16 cellular contexts compared by ENCODE assay signal in genomic region chr9:130474131-130474530, GRCh38. TPM values are rescaled to one million over a fixed set of nuclear protein-coding genes. Genes with fewer than 3 reads are reported as not detected.
A peak's percentile ranks its signal among the peaks of the same experiment; 100 is the strongest.
DNase-seq lines count a peak whose midpoint lies in the region; ATAC-seq lines count a peak whose summit lies in the region.
"Had no signal": no experiment of that assay in that cellular context is flagged by ENCODE, and none has a peak within 500 bp of the region (broad histone marks: within the 10 kb centered on the region; RNA-seq: fewer than 3 reads in every experiment).

No MANE protein-coding gene starts in this region.

- H3K9me3 ChIP-seq in SJCRH30 (replicated peaks) (no peaks in the 10 kb centered on the region), iPS-15b (ENCODE audit: control insufficient read depth, insufficient read depth, low read length) (no peaks in the 10 kb centered on the region)
- H3K9me3 ChIP-seq: BLaER1 treated with 17β-estradiol and CSF1 and Interleukin-3, amounts not matched to agents 10 nM and 100 nM had no signal

- H3K27ac ChIP-seq in SJCRH30, result peak overlapping the region; percentile 100
- H3K27ac ChIP-seq: BLaER1 treated with 17β-estradiol and CSF1 and Interleukin-3, amounts not matched to agents 10 nM and 100 nM; GM23248 had no signal

- peak overlapping the region; percentile 37 for H3K9ac ChIP-seq in iPS-15b (ENCODE audit: low read depth, low read length)
- H3K9ac ChIP-seq: BLaER1 treated with 17β-estradiol and CSF1 and Interleukin-3, amounts not matched to agents 10 nM and 100 nM; GM23248 had no signal

- H3K27me3 ChIP-seq in SJCRH30, result no peaks in the 10 kb centered on the region
- H3K27me3 ChIP-seq in iPS-15b (ENCODE audit: control insufficient read depth, insufficient read depth, low read length), result no peaks in the 10 kb centered on the region
- H3K27me3 ChIP-seq: BLaER1 treated with 17β-estradiol and CSF1 and Interleukin-3, amounts not matched to agents 10 nM and 100 nM had no signal

- H3K36me3 ChIP-seq in SJCRH30 (no peaks in the 10 kb centered on the region), iPS-15b (ENCODE audit: control insufficient read depth, insufficient read depth, low read length) (no peaks in the 10 kb centered on the region)

- DNase-seq in NCI-H748 (lab: John Stamatoyannopoulos, UW; ENCODE audit: unreplicated experiment) (peak; percentile 35), NCI-H748 treated with DMSO at 0.1 percent for 48 hours (lab: John Stamatoyannopoulos, UW) (no peak), SJCRH30 (peak; percentile 79 to 84), DMS53 treated with DMSO at 0.1 percent for 48 hours (lab: John Stamatoyannopoulos, UW; ENCODE audit: unreplicated experiment) (no peak), DMS153 (lab: John Stamatoyannopoulos, UW) (no peak)
- DNase-seq: ACHN; CD4-positive, CD25-positive, alpha-beta regulatory T cell; DMS79; GM23248; H9 had no signal

- H3K4me1 ChIP-seq in SJCRH30 (peaks cover 90% of the 10 kb centered on the region), iPS-15b (ENCODE audit: control insufficient read depth, insufficient read depth, low read length) (peaks cover 10% of the 10 kb centered on the region)

- ATAC-seq in HG02970 (IDR thresholded peaks at IDR 0.05; ENCODE audit: low FRiP score, unreplicated experiment), result no peak
- ATAC-seq: GM12878, HepG2 had no signal

- H3K4me3 ChIP-seq in SJCRH30 (peak overlapping the region; percentile 17; the same call in 1 of the 2 replicates), iPS-15b (ENCODE audit: low read depth, low read length) (no peak overlapping the region)
- H3K4me3 ChIP-seq: BLaER1 treated with 17β-estradiol and CSF1 and Interleukin-3, amounts not matched to agents 10 nM and 100 nM; GM12878; GM23248 had no signal

RNA-seq across cellular contexts. Expression of gene ASS1, which starts 29.4 kb away (rescaled TPM):
- total RNA-seq in SJCRH30 (2014; rRNA removed; shearing (Covaris generic)), result 1,949 and 1,974 TPM in 2 replicates
- total RNA-seq: A172; CD4-positive, CD25-positive, alpha-beta regulatory T cell had no signal

Comparison
In these comparisons a context has a peak if more than half of its experiments do, and no peak if none do; other contexts are left out.
1. DNase-seq: peak in NCI-H748 (single experiment) and SJCRH30 (2 of 2); none in NCI-H748 treated with DMSO at 0.1 percent for 48 hours (single experiment), DMS53 treated with DMSO at 0.1 percent for 48 hours (single experiment) and DMS153 (single experiment).